Comparison of ENCODE assay signal across 1 cellular context in genomic region chr19:3520166-3521103, GRCh38.
A peak's percentile ranks its signal among the peaks of the same experiment; 100 is the strongest.
TF ChIP-seq lines count a peak whose summit lies in the region.

No MANE protein-coding gene starts in this region.

TF ChIP-seq in K562, 482 proteins besides CTCF, POLR2A, EP300 and RAD21 (continued from another document and continues in another):
- TF ChIP-seq ZNF830 (CRISPR knock-in tag; IDR thresholded peaks at IDR 0.05) (no peak), POLR3G (IDR thresholded peaks at IDR 0.05; ENCODE audit: extremely low read depth, insufficient read length, insufficient replicate concordance) (no peak), NFATC3 (IDR thresholded peaks at IDR 0.05) (no peak), RFX7 (CRISPR knock-in tag; IDR thresholded peaks at IDR 0.05) (no peak), POU5F1 (IDR thresholded peaks at IDR 0.05; ENCODE audit: borderline replicate concordance, low read depth, low read length, partially characterized antibody) (no peak), RNF219 (CRISPR knock-in tag; IDR thresholded peaks at IDR 0.05) (no peak), PHTF2 (CRISPR knock-in tag; IDR thresholded peaks at IDR 0.05) (no peak), ZBTB49 (CRISPR knock-in tag; IDR thresholded peaks at IDR 0.05; ENCODE audit: borderline replicate concordance) (peak; percentile 89; the same call in 1 of the 2 replicates), TAF7 (tag; IDR thresholded peaks at IDR 0.05) (no peak), ZNF197 (CRISPR knock-in tag; IDR thresholded peaks at IDR 0.05; ENCODE audit: low read depth) (no peak), GTF2A2 (tag; IDR thresholded peaks at IDR 0.05) (no peak), CTBP1 (IDR thresholded peaks at IDR 0.05; ENCODE audit: borderline replicate concordance) (peak; percentile 96), UBTF (IDR thresholded peaks at IDR 0.05; ENCODE audit: borderline replicate concordance in 1 of 2, low read depth in 2 of 2, low read length in 2 of 2) (peak; percentile 79 to 97; a peak in 3 of 4 replicates), MCM7 (IDR thresholded peaks at IDR 0.05) (no peak), GATAD2B (IDR thresholded peaks at IDR 0.05; ENCODE audit: borderline replicate concordance) (peak; percentile 87), ZFP36 (IDR thresholded peaks at IDR 0.05; ENCODE audit: low read depth, low read length, partially characterized antibody) (peak; percentile 32), MECOM (CRISPR knock-in tag; IDR thresholded peaks at IDR 0.05) (no peak), ID3 (CRISPR knock-in tag; IDR thresholded peaks at IDR 0.05) (no peak), ID3 (tag; IDR thresholded peaks at IDR 0.05) (peak; percentile 87), NR1H2 (CRISPR knock-in tag; IDR thresholded peaks at IDR 0.05) (0 out of 2 replicates have a peak, but pooled peaks have one; percentile 63), DMBX1 (CRISPR knock-in tag; IDR thresholded peaks at IDR 0.05; ENCODE audit: borderline replicate concordance) (peak; percentile 56; the same call in 1 of the 2 replicates), ZSCAN29 (IDR thresholded peaks at IDR 0.05) (no peak), SOX6 (IDR thresholded peaks at IDR 0.05) (peak; percentile 64), GATA2 (CRISPR knock-in tag; IDR thresholded peaks at IDR 0.05) (peak; percentile 97), IRF1 (CRISPR knock-in tag; IDR thresholded peaks at IDR 0.05; ENCODE audit: borderline replicate concordance) (peak; percentile 92; the same call in 1 of the 2 replicates), HOMEZ (CRISPR knock-in tag; IDR thresholded peaks at IDR 0.05) (no peak), ZNF589 (CRISPR knock-in tag; IDR thresholded peaks at IDR 0.05; ENCODE audit: low read depth) (no peak), FOXA3 (CRISPR knock-in tag; conservative IDR thresholded peaks at IDR 0.05 in 1 of 2, IDR thresholded peaks at IDR 0.05 in 1 of 2) (peak in 1 of 2 experiments; percentile 95; a peak in 2 of 4 replicates), SREBF2 (CRISPR knock-in tag; IDR thresholded peaks at IDR 0.05) (no peak), PHF21A (IDR thresholded peaks at IDR 0.05; ENCODE audit: borderline replicate concordance, low read depth) (0 out of 2 replicates have a peak, but pooled peaks have one; percentile 23), ZBTB33 (CRISPR knock-in tag; IDR thresholded peaks at IDR 0.05) (peak; percentile 93), CBFA2T3 (IDR thresholded peaks at IDR 0.05) (peak; percentile 90), CEBPB (tag; IDR thresholded peaks at IDR 0.05) (peak; percentile 79), SRSF3 (IDR thresholded peaks at IDR 0.05; ENCODE audit: insufficient read depth, low read length) (no peak), ZNF3 (CRISPR knock-in tag; IDR thresholded peaks at IDR 0.05) (no peak), BRF1 (IDR thresholded peaks at IDR 0.05; ENCODE audit: borderline replicate concordance, extremely low read depth, insufficient read length) (no peak), HDAC2 (IDR thresholded peaks at IDR 0.05) (0 out of 2 replicates have a peak, but pooled peaks have one; percentile 58), TFAP4 (CRISPR knock-in tag; IDR thresholded peaks at IDR 0.05; ENCODE audit: borderline replicate concordance) (peak; percentile 97), HINFP (tag; conservative IDR thresholded peaks at IDR 0.05; ENCODE audit: low read depth) (0 out of 2 replicates have a peak, but pooled peaks have one; percentile 29), POLR2AphosphoS5 (IDR thresholded peaks at IDR 0.05; ENCODE audit: control insufficient read depth, insufficient read depth, low read depth, low read length) (peak; percentile 77), MAZ (CRISPR knock-in tag; conservative IDR thresholded peaks at IDR 0.05 in 1 of 2, IDR thresholded peaks at IDR 0.05 in 1 of 2) (peak; percentile 44 to 84; a peak in 1 of 4 replicates), YBX1 (IDR thresholded peaks at IDR 0.05) (no peak), SAFB (IDR thresholded peaks at IDR 0.05; ENCODE audit: borderline replicate concordance, low read depth, low read length) (no peak), ELK3 (CRISPR knock-in tag; IDR thresholded peaks at IDR 0.05) (no peak), ZNF274 (IDR thresholded peaks at IDR 0.05; ENCODE audit: borderline replicate concordance, low read depth, low read length) (no peak), ZBTB12 (CRISPR knock-in tag; IDR thresholded peaks at IDR 0.05) (no peak; the same call in 1 of the 2 replicates), SMAD4 (CRISPR knock-in tag; conservative IDR thresholded peaks at IDR 0.05) (peak; percentile 80)
